9 cellular contexts compared by ENCODE assay signal in genomic region chr4:169345207-169345788, GRCh38.
A peak's percentile ranks its signal among the peaks of the same experiment; 100 is the strongest.
DNase-seq lines count a peak whose midpoint lies in the region; ATAC-seq and TF ChIP-seq lines count a peak whose summit lies in the region.
"Had no signal": no experiment of that assay in that cellular context is flagged by ENCODE, and none has a peak within 500 bp of the region (broad histone marks: within the 10 kb centered on the region; RNA-seq: fewer than 3 reads in every experiment).

No MANE protein-coding gene starts in this region.

- H3K4me2 ChIP-seq in OCI-LY7 (ENCODE audit: low read length), result no peak overlapping the region

- DNase-seq in GOT3 (lab: John Stamatoyannopoulos, UW) (peak; percentile 1), RPMI7951 (ENCODE audit: low read depth) (peak; percentile 91), fibroblast of peridontal ligament (ENCODE audit: extremely low read depth) (peak; percentile 49), posterior cingulate gyrus (peak in 7 of 10 donors; percentile 15 to 89 (median 42)), OCI-LY7 (ENCODE audit: low spot score) (no peak), HEK293T (ENCODE audit: extremely low spot score) (no peak)
- DNase-seq: T-helper 2 cell had no signal

- intact Hi-C loops in posterior cingulate gyrus (cut with DNase I) (no loop called here), OCI-LY7 (cut with micrococcal nuclease; ENCODE audit: unreplicated experiment) (no loop called here)

- BruUV-seq in OCI-LY7 (replicated peaks; lab: Mats Ljungman, UMichigan), result no TSS peak

- no peaks in the 10 kb centered on the region for H3K4me1 ChIP-seq in OCI-LY7 (ENCODE audit: insufficient read depth, low read length, poor library complexity, severe bottlenecking)

- no peak overlapping the region for H3K27ac ChIP-seq in OCI-LY7 (ENCODE audit: low read depth, low read length, poor library complexity, severe bottlenecking)

- no peaks in the 10 kb centered on the region for H3K9me2 ChIP-seq in OCI-LY7 (ENCODE audit: insufficient read depth, low read length)

- H3K4me3 ChIP-seq in OCI-LY7 (ENCODE audit: low read depth, low read length, poor library complexity, severe bottlenecking), result no peak overlapping the region

- no peaks in the 10 kb centered on the region for H3K79me2 ChIP-seq in OCI-LY7 (ENCODE audit: insufficient read depth, low read depth, low read length)

- no peak overlapping the region for H2AFZ ChIP-seq in OCI-LY7 (ENCODE audit: low read length)

- ATAC-seq in GM18505 (IDR thresholded peaks at IDR 0.05; ENCODE audit: unreplicated experiment) (no peak), HG03108 (IDR thresholded peaks at IDR 0.05; ENCODE audit: unreplicated experiment) (no peak)

- POLR2A ChIA-PET in OCI-LY7 (lab: Charles Lee), result interaction anchor here (0.5 kb wide), 1 partner anchor 139 kb away, joined by 3 read pairs; no protein-coding TSS in a partner anchor
- POLR2A ChIA-PET in HEK293T (lab: Yijun Ruan, JAX), result no interaction called here

- CTCF ChIA-PET in OCI-LY7 (lab: Charles Lee; ENCODE audit: unreplicated experiment), result no interaction called here
- CTCF ChIA-PET in HEK293T (lab: Yijun Ruan, JAX), result no interaction called here

- no peak for TF ChIP-seq CTCF in OCI-LY7 (conservative IDR thresholded peaks at IDR 0.05; ENCODE audit: low read length)

- no peaks in the 10 kb centered on the region for H4K20me1 ChIP-seq in OCI-LY7 (ENCODE audit: insufficient read depth, low read length)

- TF ChIP-seq POLR2A in GM18505 (IDR thresholded peaks at IDR 0.05; ENCODE audit: borderline replicate concordance, extremely low read depth, insufficient read depth, insufficient read length), result no peak

- no peaks in the 10 kb centered on the region for H3K9me3 ChIP-seq in OCI-LY7 (ENCODE audit: low read length)

- H3K36me3 ChIP-seq in OCI-LY7 (ENCODE audit: insufficient read depth, low read length), result no peaks in the 10 kb centered on the region

TF ChIP-seq in HEK293T, 16 proteins besides CTCF, POLR2A, EP300 and RAD21:
- TF ChIP-seq HDGF (IDR thresholded peaks at IDR 0.05; ENCODE audit: borderline replicate concordance) (no peak), ARNT (IDR thresholded peaks at IDR 0.05) (no peak), SUZ12 (IDR thresholded peaks at IDR 0.05) (no peak), CTBP1 (IDR thresholded peaks at IDR 0.05; ENCODE audit: borderline replicate concordance) (no peak), SP1 (IDR thresholded peaks at IDR 0.05) (no peak), FOXA1 (IDR thresholded peaks at IDR 0.05) (no peak), BHLHE40 (IDR thresholded peaks at IDR 0.05; ENCODE audit: borderline replicate concordance) (no peak), FOXK2 (IDR thresholded peaks at IDR 0.05) (no peak)

Comparison
In these comparisons a context has a peak if more than half of its experiments do, and no peak if none do; other contexts are left out.
1. DNase-seq: peak in GOT3 (single experiment), RPMI7951 (single experiment), fibroblast of peridontal ligament (single experiment) and posterior cingulate gyrus (7 of 10); none in OCI-LY7 (single experiment) and HEK293T (single experiment).